ENCODE assay signal across 21 cellular contexts in genomic region chr12:22533155-22533554, GRCh38. TPM values are rescaled to one million over a fixed set of nuclear protein-coding genes. Genes with fewer than 3 reads are reported as not detected.
DNase-seq lines count a peak whose midpoint lies in the region; ATAC-seq and TF ChIP-seq lines count a peak whose summit lies in the region.
"Had no signal": no experiment of that assay in that cellular context is flagged by ENCODE, and none has a peak within 500 bp of the region (broad histone marks: within the 10 kb centered on the region; RNA-seq: fewer than 3 reads in every experiment).

No MANE protein-coding gene starts in this region.

- H3K36me3 ChIP-seq in effector memory CD4-positive, alpha-beta T cell (ENCODE audit: control insufficient read depth, insufficient read depth, low read length): peaks cover 24% of the 10 kb centered on the region

- no peak for TF ChIP-seq CTCF in WTC11 (IDR thresholded peaks at IDR 0.05)

- H3K27me3 ChIP-seq in effector memory CD4-positive, alpha-beta T cell (replicated peaks; ENCODE audit: control insufficient read depth, insufficient read depth, low read length, poor library complexity, severe bottlenecking): no peaks in the 10 kb centered on the region
- H3K27me3 ChIP-seq: foreskin keratinocyte had no signal

- no peaks in the 10 kb centered on the region for H3K27me3 Mint-ChIP-seq in WTC11 (ENCODE audit: low read depth)
- H3K27me3 Mint-ChIP-seq in T-helper 2 cell treated with Interferon-gamma antibody and Interleukin-4, amounts not matched to agents 5 μg/mL and 100 μg/mL, for 36 hours (ENCODE audit: low read depth): no peaks in the 10 kb centered on the region
- H3K27me3 Mint-ChIP-seq: activated CD4-positive, alpha-beta T cell treated with anti-CD3 and anti-CD28 coated beads, Interleukin-2, amount 10 ng/mL, durations not matched to agents 24 days and 14 days; activated naive CD8-positive, alpha-beta T cell treated with anti-CD3 and anti-CD28 coated beads, Interleukin-2, amount 10 ng/mL, durations not matched to agents 7 days and 5 days; naive B cell had no signal

- H3K4me3 Mint-ChIP-seq in WTC11: no peak overlapping the region
- no peak overlapping the region for H3K4me3 Mint-ChIP-seq in T-helper 2 cell treated with Interferon-gamma antibody and Interleukin-4, amounts not matched to agents 5 μg/mL and 100 μg/mL, for 36 hours
- H3K4me3 Mint-ChIP-seq: activated CD4-positive, alpha-beta T cell treated with anti-CD3 and anti-CD28 coated beads, Interleukin-2, amount 10 ng/mL, durations not matched to agents 24 days and 14 days; activated naive CD8-positive, alpha-beta T cell treated with anti-CD3 and anti-CD28 coated beads, Interleukin-2, amount 10 ng/mL, durations not matched to agents 7 days and 5 days; CD14-positive monocyte had no signal

- POLR2A ChIA-PET in WTC11 (lab: Charles Lee): no interaction called here

- H3K36me3 Mint-ChIP-seq in WTC11: peaks cover 32% of the 10 kb centered on the region
- peaks cover 40% of the 10 kb centered on the region for H3K36me3 Mint-ChIP-seq in T-helper 2 cell treated with Interferon-gamma antibody and Interleukin-4, amounts not matched to agents 5 μg/mL and 100 μg/mL, for 36 hours (ENCODE audit: low read depth)

- no peak overlapping the region for H3K27ac ChIP-seq in effector memory CD4-positive, alpha-beta T cell (ENCODE audit: insufficient read depth, low read length, poor library complexity, severe bottlenecking)
- H3K27ac ChIP-seq: foreskin keratinocyte, VCaP had no signal

- peak; percentile 63 for ATAC-seq in GM18499 (IDR thresholded peaks at IDR 0.05; ENCODE audit: insufficient read depth, unreplicated experiment)
- peak; percentile 37 for ATAC-seq in HG02885 (IDR thresholded peaks at IDR 0.05; ENCODE audit: poor library complexity, unreplicated experiment)
- ATAC-seq in WTC11: no peak
- ATAC-seq: foreskin keratinocyte had no signal

- H3K4me1 ChIP-seq in effector memory CD4-positive, alpha-beta T cell (ENCODE audit: control insufficient read depth, insufficient read depth, low read length, poor library complexity, severe bottlenecking): peaks cover 7% of the 10 kb centered on the region

- H3K4me1 Mint-ChIP-seq in WTC11: peaks cover 16% of the 10 kb centered on the region
- peaks cover 27% of the 10 kb centered on the region for H3K4me1 Mint-ChIP-seq in T-helper 2 cell treated with Interferon-gamma antibody and Interleukin-4, amounts not matched to agents 5 μg/mL and 100 μg/mL, for 36 hours (ENCODE audit: low read depth)

- H3K9me3 ChIP-seq in effector memory CD4-positive, alpha-beta T cell (ENCODE audit: control insufficient read depth, low read length): no peaks in the 10 kb centered on the region

- CTCF ChIA-PET in WTC11 (lab: Charles Lee): no interaction called here

- H3K27ac Mint-ChIP-seq in WTC11: 0 out of 2 replicates have a peak overlapping the region, but pooled peaks have one; percentile 27
- H3K27ac Mint-ChIP-seq in T-helper 2 cell treated with Interferon-gamma antibody and Interleukin-4, amounts not matched to agents 5 μg/mL and 100 μg/mL, for 36 hours: no peak overlapping the region
- H3K27ac Mint-ChIP-seq: activated CD4-positive, alpha-beta T cell treated with anti-CD3 and anti-CD28 coated beads, Interleukin-2, amount 10 ng/mL, durations not matched to agents 24 days and 14 days; activated naive CD8-positive, alpha-beta T cell treated with anti-CD3 and anti-CD28 coated beads, Interleukin-2, amount 10 ng/mL, durations not matched to agents 7 days and 5 days; activated T-helper 2 cell treated with anti-CD3 and anti-CD28 coated beads, Interferon-gamma antibody, Interleukin-2, Interleukin-4, amounts not matched to agents 10 μg/mL and 5 μg/mL and 100 μg/mL, durations not matched to agents 14 hours and 24 hours and 36 hours had no signal

- DNase-seq in DMS53 treated with DMSO at 0.1 percent for 48 hours (lab: John Stamatoyannopoulos, UW; ENCODE audit: unreplicated experiment): peak; percentile 86
- DNase-seq in WTC11 (ENCODE audit: low spot score): no peak
- no peak for DNase-seq in effector memory CD4-positive, alpha-beta T cell
- no peak for DNase-seq in T-helper 2 cell treated with Interferon-gamma antibody and Interleukin-4, amounts not matched to agents 5 μg/mL and 100 μg/mL, for 36 hours (ENCODE audit: low spot score)
- no peak for DNase-seq in A172 (ENCODE audit: low spot score)
- DNase-seq: activated CD4-positive, alpha-beta T cell treated with anti-CD3 and anti-CD28 coated beads, Interleukin-2, amount 10 ng/mL, durations not matched to agents 24 days and 14 days; activated naive CD8-positive, alpha-beta T cell treated with anti-CD3 and anti-CD28 coated beads, Interleukin-2, amount 10 ng/mL, durations not matched to agents 7 days and 5 days; foreskin keratinocyte; HCEC 1CT; KG1; naive B cell; NCI-H69; occipital lobe; SK-N-SH; stimulated activated CD8-positive, alpha-beta memory T cell treated with anti-CD3 and anti-CD28 coated beads, Interleukin-4, amount 100 ng/mL, for 48 hours; trophoblast cell had no signal

- H3K9me3 Mint-ChIP-seq in WTC11: 0 out of 2 replicates have a peak, but pooled peaks cover 3% of the 10 kb centered on the region
- H3K9me3 Mint-ChIP-seq in T-helper 2 cell treated with Interferon-gamma antibody and Interleukin-4, amounts not matched to agents 5 μg/mL and 100 μg/mL, for 36 hours: peaks cover 9% of the 10 kb centered on the region
- H3K9me3 Mint-ChIP-seq: activated CD4-positive, alpha-beta T cell treated with anti-CD3 and anti-CD28 coated beads, Interleukin-2, amount 10 ng/mL, durations not matched to agents 24 days and 14 days; activated naive CD8-positive, alpha-beta T cell treated with anti-CD3 and anti-CD28 coated beads, Interleukin-2, amount 10 ng/mL, durations not matched to agents 7 days and 5 days; naive B cell had no signal

- no peak overlapping the region for H3K4me3 ChIP-seq in effector memory CD4-positive, alpha-beta T cell (ENCODE audit: insufficient read depth, low read depth, low read length, poor library complexity, severe bottlenecking)

TF ChIP-seq in WTC11, 78 proteins besides CTCF, POLR2A, EP300 and RAD21 (continues in another document):
- no peak for TF ChIP-seq ZNF416 (CRISPR knock-in tag; IDR thresholded peaks at IDR 0.05)
- TF ChIP-seq MLX (CRISPR knock-in tag; IDR thresholded peaks at IDR 0.05): no peak
- TF ChIP-seq ERG (CRISPR knock-in tag; IDR thresholded peaks at IDR 0.05): no peak
- no peak for TF ChIP-seq ZBTB43 (CRISPR knock-in tag; IDR thresholded peaks at IDR 0.05)
- no peak for TF ChIP-seq SOX15 (CRISPR knock-in tag; IDR thresholded peaks at IDR 0.05)

RNA-seq across cellular contexts. Expression of gene C2CD5, which starts 11.2 kb away (rescaled TPM):
- 47.5 to 49.3 TPM (median 48.1 TPM) in 3 replicates for total RNA-seq in WTC11 (2021)
- 9.0 and 10.7 TPM in 2 replicates for total RNA-seq in A172 (2014; rRNA removed; shearing (Covaris generic))
